In genomic region chr19:57319869-57320179, GRCh38 we compare ENCODE assay signal across 8 cellular contexts. TPM values are rescaled to one million over a fixed set of nuclear protein-coding genes. Genes with fewer than 3 reads are reported as not detected.
A peak's percentile ranks its signal among the peaks of the same experiment; 100 is the strongest.
DNase-seq lines count a peak whose midpoint lies in the region; ATAC-seq, FAIRE-seq and TF ChIP-seq lines count a peak whose summit lies in the region.

No MANE protein-coding gene starts in this region.

- peak overlapping the region; percentile 99 for H3K27ac Mint-ChIP-seq in mesothelial cell of epicardium

- peak; percentile 18 for ATAC-seq in HG03280 (IDR thresholded peaks at IDR 0.05; ENCODE audit: unreplicated experiment)
- no peak for ATAC-seq in omental fat pad (ENCODE audit: low FRiP score)

- H3K4me3 Mint-ChIP-seq in mesothelial cell of epicardium: peak overlapping the region; percentile 93

- peak overlapping the region; percentile 87 for H3K4me3 ChIP-seq in AG04449 (ENCODE audit: low read depth, low read length)
- peak overlapping the region; percentile 75 for H3K4me3 ChIP-seq in bronchial epithelial cell (ENCODE audit: low read depth, low read length)

- TF ChIP-seq CTCF in AG04449 (IDR thresholded peaks at IDR 0.05; ENCODE audit: insufficient read depth, low read length, missing control alignments) (no peak), bronchial epithelial cell (IDR thresholded peaks at IDR 0.05; ENCODE audit: insufficient read depth, low read length, severe bottlenecking) (no peak), mesothelial cell of epicardium (IDR thresholded peaks at IDR 0.05; ENCODE audit: unreplicated experiment) (no peak), omental fat pad (IDR thresholded peaks at IDR 0.05) (no peak)

- DNase-seq in AG04449 (ENCODE audit: low read depth, low spot score) (no peak), bronchial epithelial cell (ENCODE audit: low read depth) (no peak), mesothelial cell of epicardium (ENCODE audit: low spot score in 2 of 2, unreplicated experiment in 2 of 2) (no peak), omental fat pad (ENCODE audit: low spot score) (no peak), OCI-M1 (lab: John Stamatoyannopoulos, UW) (no peak), dermis blood vessel endothelial cell (no peak)
- DNase-seq in effector CD4-positive, alpha-beta T cell: no peak

- CTCF ChIA-PET in AG04449 (lab: Yijun Ruan, JAX): no interaction called here

- H3K4me1 Mint-ChIP-seq in mesothelial cell of epicardium: peaks cover 27% of the 10 kb centered on the region

- POLR2A ChIA-PET in AG04449 (lab: Yijun Ruan, JAX): interaction anchor here (0.8 to 1.0 kb wide), 2 partner anchors 14 to 18 kb away, joined by 3 to 5 read pairs; no protein-coding TSS in a partner anchor

- no peaks in the 10 kb centered on the region for H3K9me3 Mint-ChIP-seq in mesothelial cell of epicardium

- peaks cover 8% of the 10 kb centered on the region for H3K36me3 Mint-ChIP-seq in mesothelial cell of epicardium

- H3K36me3 ChIP-seq in bronchial epithelial cell (ENCODE audit: control insufficient read depth, insufficient read depth, low read length): peaks cover 8% of the 10 kb centered on the region

- H3K27me3 ChIP-seq in bronchial epithelial cell (ENCODE audit: control insufficient read depth, insufficient read depth, low read length): no peaks in the 10 kb centered on the region

- H3K27me3 Mint-ChIP-seq in mesothelial cell of epicardium (ENCODE audit: low read depth): peaks cover 28% of the 10 kb centered on the region

- no peak for FAIRE-seq in bronchial epithelial cell (lab: Jason Lieb, UNC)

RNA-seq across cellular contexts. Expression of gene ZNF543, which starts 0.4 kb away (rescaled TPM):
- total RNA-seq in bronchial epithelial cell: 13.2 and 14.7 TPM in 2 replicates
- 11.7 to 12.1 TPM (median 12.0 TPM) in 3 replicates for total RNA-seq in mesothelial cell of epicardium
- total RNA-seq in omental fat pad: 1 to 10 TPM; 5.6 to 8.4 (median 7.3) TPM
- 10.0 and 15.1 TPM in 2 replicates for total RNA-seq in dermis blood vessel endothelial cell

RNA-seq across cellular contexts. Expression of gene ZNF304, which starts 31.2 kb away (rescaled TPM):
- 12.7 and 13.7 TPM in 2 replicates for total RNA-seq in bronchial epithelial cell
- 12.2 to 13.6 TPM (median 13.2 TPM) in 3 replicates for total RNA-seq in mesothelial cell of epicardium
- 10 to 100 TPM in 1 of 4 donors, 1 to 10 TPM in 3; 4.6 to 11.0 (median 7.3) TPM for total RNA-seq in omental fat pad
- 10.5 and 11.1 TPM in 2 replicates for total RNA-seq in dermis blood vessel endothelial cell

RNA-seq across cellular contexts. Expression of gene ZNF460, which starts 39.5 kb away (rescaled TPM):
- total RNA-seq in bronchial epithelial cell: 126 and 131 TPM in 2 replicates
- total RNA-seq in mesothelial cell of epicardium: 72.7 to 80.0 TPM (median 76.2 TPM) in 3 replicates
- total RNA-seq in omental fat pad: 100 to 1,000 TPM in 2 of 4 donors, 10 to 100 TPM in 2; 46.5 to 163 (median 104) TPM
- 63.3 and 88.0 TPM in 2 replicates for total RNA-seq in dermis blood vessel endothelial cell

RNA-seq across cellular contexts. Expression of gene TRAPPC2B, which starts 43.5 kb away (rescaled TPM):
- total RNA-seq in bronchial epithelial cell: 13.7 and 16.5 TPM in 2 replicates
- 10.3 to 12.4 TPM (median 12.2 TPM) in 3 replicates for total RNA-seq in mesothelial cell of epicardium
- 10 to 100 TPM; 15.3 to 22.9 (median 16.9) TPM for total RNA-seq in omental fat pad
- 8.8 and 11.6 TPM in 2 replicates for total RNA-seq in dermis blood vessel endothelial cell

RNA-seq across cellular contexts. Expression of gene ZNF547, which starts 43.5 kb away (rescaled TPM):
- total RNA-seq in bronchial epithelial cell (3.6 and 3.9 TPM in 2 replicates), mesothelial cell of epicardium (3.9 to 6.8 TPM (median 4.7 TPM) in 3 replicates), omental fat pad (1 to 10 TPM; 1.9 to 2.6 (median 2.6) TPM), dermis blood vessel endothelial cell (1.9 and 3.6 TPM in 2 replicates)
